Comparison of ENCODE assay signal across 25 cellular contexts in the genomic region with DNA sequence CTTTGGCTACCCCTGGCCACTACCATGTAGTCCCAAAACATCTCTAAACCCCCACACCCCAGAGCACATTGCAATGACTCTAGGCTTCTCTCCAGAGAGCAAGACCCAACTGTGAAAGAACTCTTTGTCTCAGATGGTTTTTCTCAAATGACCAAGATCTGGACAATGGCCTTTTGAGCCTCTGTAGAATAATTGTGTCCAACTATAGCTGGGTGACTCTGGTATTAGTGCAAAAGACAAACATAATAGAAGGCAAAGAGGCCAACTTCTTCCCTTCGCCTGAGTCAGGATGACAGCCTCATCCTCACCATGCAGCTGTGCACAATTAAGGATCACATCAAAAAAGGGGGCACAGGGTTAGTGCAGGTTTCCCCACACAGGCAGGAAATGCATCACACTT.
DNase-seq lines count a peak whose midpoint lies in the region; ATAC-seq and TF ChIP-seq lines count a peak whose summit lies in the region.
"Had no signal": no experiment of that assay in that cellular context is flagged by ENCODE, and none has a peak within 500 bp of the region (broad histone marks: within the 10 kb centered on the region; RNA-seq: fewer than 3 reads in every experiment).

No MANE protein-coding gene starts in this region.

- TF ChIP-seq POLR2A in GM18505 (IDR thresholded peaks at IDR 0.05; ENCODE audit: borderline replicate concordance, extremely low read depth, insufficient read depth, insufficient read length) = no peak

- peaks cover 0 to 7% (median 2%) of the 10 kb centered on the region in 8 donors for H3K9me3 Mint-ChIP-seq in CD4-positive, alpha-beta memory T cell
- H3K9me3 Mint-ChIP-seq: dendritic cell treated with granulocyte-macrophage colony-stimulating factor and Interleukin-4, amounts not matched to agents 40 ng/mL and 50 ng/mL, for 4 days had no signal

- no peaks in the 10 kb centered on the region for H3K36me3 ChIP-seq in CD4-positive, alpha-beta memory T cell (ENCODE audit: insufficient read depth, low read length)
- H3K36me3 ChIP-seq: BLaER1, gastrocnemius medialis, HAP-1, ovary, right lobe of liver had no signal

- no peaks in the 10 kb centered on the region for H3K36me3 Mint-ChIP-seq in CD4-positive, alpha-beta memory T cell
- H3K36me3 Mint-ChIP-seq: activated naive CD8-positive, alpha-beta T cell treated with anti-CD3 and anti-CD28 coated beads, Interleukin-2, amount 10 ng/mL, durations not matched to agents 7 days and 5 days had no signal

- H3K27me3 ChIP-seq in CD4-positive, alpha-beta memory T cell (ENCODE audit: insufficient read depth, low read length) = no peaks in the 10 kb centered on the region
- H3K27me3 ChIP-seq: BLaER1, gastrocnemius medialis, ovary, right lobe of liver had no signal

- no peak overlapping the region for H3K4me3 Mint-ChIP-seq in CD4-positive, alpha-beta memory T cell
- H3K4me3 Mint-ChIP-seq: activated naive CD8-positive, alpha-beta T cell treated with anti-CD3 and anti-CD28 coated beads, Interleukin-2, amount 10 ng/mL, durations not matched to agents 7 days and 5 days; dendritic cell treated with granulocyte-macrophage colony-stimulating factor and Interleukin-4, amounts not matched to agents 40 ng/mL and 50 ng/mL, for 4 days had no signal

- DNase-seq in C1 segment of cervical spinal cord (lab: John Stamatoyannopoulos, UW) (peak in 9 of 14 donors; percentile 5 to 66 (median 51)), amygdala (lab: John Stamatoyannopoulos, UW) (peak in 33 of 56 donors; percentile 21 to 87 (median 51)), foreskin fibroblast (peak; percentile 82 to 85), nucleus accumbens (lab: John Stamatoyannopoulos, UW) (peak in 39 of 56 donors; percentile 13 to 83 (median 62)), activated T-cell treated with anti-CD3 and anti-CD28 coated beads for 4 hours (no peak)
- DNase-seq in CD4-positive, alpha-beta memory T cell = no peak
- DNase-seq: activated CD8-positive, alpha-beta memory T cell treated with anti-CD3 and anti-CD28 coated beads, Interleukin-2, amount 50 U/mL, for 4 hours; activated effector memory CD4-positive, alpha-beta T cell treated with Interleukin-2 at 50 U/mL for 16 hours; activated naive CD8-positive, alpha-beta T cell treated with anti-CD3 and anti-CD28 coated beads, Interleukin-2, amount 10 ng/mL, durations not matched to agents 7 days and 5 days; gastrocnemius medialis; kidney; MM.1S; NCI-H1694; ovary; right lobe of liver; stimulated activated CD8-positive, alpha-beta memory T cell treated with anti-CD3 and anti-CD28 coated beads, Interleukin-4, amount 100 ng/mL, for 48 hours had no signal

- H3K9me3 ChIP-seq in CD4-positive, alpha-beta memory T cell (ENCODE audit: control insufficient read depth in 1 of 2, low read length in 2 of 2) = no peaks in the 10 kb centered on the region
- H3K9me3 ChIP-seq: A549, BLaER1, gastrocnemius medialis, HAP-1, ovary, right lobe of liver had no signal

- TF ChIP-seq CTCF in foreskin fibroblast (IDR thresholded peaks at IDR 0.05; ENCODE audit: low read depth, low read length) = no peak

- no peak overlapping the region for H3K27ac ChIP-seq in CD4-positive, alpha-beta memory T cell (ENCODE audit: low read depth, low read length)
- H3K27ac ChIP-seq: A549, BLaER1, epithelial cell of prostate, gastrocnemius medialis, ovary, right lobe of liver had no signal

- H3K27ac Mint-ChIP-seq in CD4-positive, alpha-beta memory T cell = no peak overlapping the region
- H3K27ac Mint-ChIP-seq: activated naive CD8-positive, alpha-beta T cell treated with anti-CD3 and anti-CD28 coated beads, Interleukin-2, amount 10 ng/mL, durations not matched to agents 7 days and 5 days; dendritic cell treated with granulocyte-macrophage colony-stimulating factor and Interleukin-4, amounts not matched to agents 40 ng/mL and 50 ng/mL, for 4 days had no signal

- POLR2A ChIA-PET in CD4-positive, alpha-beta memory T cell (lab: Charles Lee; ENCODE audit: partially characterized antibody) = no interaction called here

- H3K4me1 Mint-ChIP-seq in CD4-positive, alpha-beta memory T cell = no peaks in the 10 kb centered on the region
- H3K4me1 Mint-ChIP-seq: activated naive CD8-positive, alpha-beta T cell treated with anti-CD3 and anti-CD28 coated beads, Interleukin-2, amount 10 ng/mL, durations not matched to agents 7 days and 5 days had no signal

- H3K4me3 ChIP-seq in foreskin fibroblast (ENCODE audit: low read depth in 1 of 2, low read length in 2 of 2) = no peak overlapping the region
- no peak overlapping the region for H3K4me3 ChIP-seq in CD4-positive, alpha-beta memory T cell (ENCODE audit: low read length in 2 of 2)
- H3K4me3 ChIP-seq: A549, BLaER1, gastrocnemius medialis, HAP-1, lung, ovary, right lobe of liver had no signal

- intact Hi-C loops in CD4-positive, alpha-beta memory T cell (cut with micrococcal nuclease) = no loop called here

- H3K4me1 ChIP-seq in CD4-positive, alpha-beta memory T cell (ENCODE audit: insufficient read depth, low read length) = no peaks in the 10 kb centered on the region
- H3K4me1 ChIP-seq: A549, BLaER1, gastrocnemius medialis, HAP-1, right lobe of liver had no signal

- CTCF ChIA-PET in CD4-positive, alpha-beta memory T cell (lab: Charles Lee; ENCODE audit: partially characterized antibody) = no interaction called here

- ATAC-seq in GM18505 (IDR thresholded peaks at IDR 0.05; ENCODE audit: unreplicated experiment) = no peak
- ATAC-seq in GM19455 (IDR thresholded peaks at IDR 0.05; ENCODE audit: unreplicated experiment) = no peak
- ATAC-seq: A549, gastrocnemius medialis, right lobe of liver, SK-N-SH treated with all-trans-retinoic acid at 6 μM for 48 hours had no signal

- H3K27me3 Mint-ChIP-seq in CD4-positive, alpha-beta memory T cell = peaks cover 0 to 1% of the 10 kb centered on the region in 2 donors
- H3K27me3 Mint-ChIP-seq: activated naive CD8-positive, alpha-beta T cell treated with anti-CD3 and anti-CD28 coated beads, Interleukin-2, amount 10 ng/mL, durations not matched to agents 7 days and 5 days; dendritic cell treated with granulocyte-macrophage colony-stimulating factor and Interleukin-4, amounts not matched to agents 40 ng/mL and 50 ng/mL, for 4 days had no signal

Comparison
In these comparisons a context has a peak if more than half of its experiments do, and no peak if none do; other contexts are left out.
1. DNase-seq: peak in C1 segment of cervical spinal cord (9 of 14), amygdala (33 of 56), foreskin fibroblast (2 of 2) and nucleus accumbens (39 of 56); none in activated T-cell treated with anti-CD3 and anti-CD28 coated beads for 4 hours (single experiment) and CD4-positive, alpha-beta memory T cell (0 of 5).